Comparison of ENCODE assay signal across 14 cellular contexts in the genomic region with DNA sequence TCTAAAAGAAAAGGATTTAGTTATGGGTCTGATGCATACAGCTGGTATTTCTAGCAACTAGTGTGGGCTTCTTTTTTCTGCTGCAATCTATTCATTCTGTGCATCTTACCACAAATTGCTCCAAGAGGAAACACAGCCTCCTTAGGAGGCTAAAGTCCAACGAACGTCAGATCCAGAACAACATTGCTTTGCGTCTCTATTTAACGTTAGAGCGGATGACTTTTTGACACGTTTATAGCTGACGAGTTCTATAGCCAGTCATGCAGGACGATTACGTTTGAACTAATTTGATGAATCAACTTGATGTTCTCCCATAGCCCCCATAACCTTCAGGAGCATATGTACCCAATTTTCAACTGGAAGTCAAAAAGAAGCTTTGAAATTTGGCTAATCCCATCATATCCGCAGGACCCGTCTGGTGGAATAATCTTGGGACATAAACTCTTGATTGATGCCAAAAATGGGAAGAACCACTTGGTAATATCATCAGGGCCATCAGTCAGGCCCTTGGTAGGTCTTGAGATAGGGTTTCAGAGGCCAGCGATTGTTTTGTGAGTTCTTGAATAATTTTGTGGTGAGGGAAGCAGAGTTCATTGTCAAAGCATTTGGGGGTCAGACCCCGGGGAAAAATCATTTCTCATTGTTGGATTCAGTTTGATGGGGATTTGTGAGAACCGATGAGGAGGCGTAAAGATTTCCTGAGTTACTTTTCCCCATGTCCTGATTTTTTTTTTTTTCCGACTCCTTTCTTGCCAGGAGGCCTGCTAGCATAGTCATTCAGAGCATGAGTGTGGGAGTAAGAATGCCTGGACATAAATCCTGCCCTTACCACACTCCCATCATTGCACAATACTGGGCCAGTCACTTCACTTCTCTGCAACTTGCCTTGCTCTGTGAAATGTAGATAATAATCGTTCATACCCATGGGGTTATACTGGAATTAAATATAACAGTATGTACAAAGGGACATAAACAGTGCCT.
DNase-seq lines count a peak whose midpoint lies in the region; ATAC-seq and TF ChIP-seq lines count a peak whose summit lies in the region.
"Had no signal": no experiment of that assay in that cellular context is flagged by ENCODE, and none has a peak within 500 bp of the region (broad histone marks: within the 10 kb centered on the region; RNA-seq: fewer than 3 reads in every experiment).

No MANE protein-coding gene starts in this region.

- H3K4ac ChIP-seq in neuronal stem cell (ENCODE audit: low read length), result no peak overlapping the region

- no peaks in the 10 kb centered on the region for H3K9me3 Mint-ChIP-seq in activated T-helper 17 cell treated with anti-CD3 and anti-CD28 coated beads, Interleukin-2, amount 50 U/mL, for 72 hours
- H3K9me3 Mint-ChIP-seq in progenitor cell of endocrine pancreas (ENCODE audit: low read depth), result no peaks in the 10 kb centered on the region
- no peaks in the 10 kb centered on the region for H3K9me3 Mint-ChIP-seq in activated T-cell treated with anti-CD3 and anti-CD28 coated beads, Interleukin-2, amount 50 U/mL, for 72 hours
- H3K9me3 Mint-ChIP-seq in HFFc6, result peaks cover 27% of the 10 kb centered on the region
- H3K9me3 Mint-ChIP-seq: natural killer cell treated with Interleukin-12 subunit alpha and Interleukin-12 subunit beta and Interleukin-15 and Interleukin-18, amount 100 ng/mL, for 72 hours had no signal

- H3K36me3 ChIP-seq in neuronal stem cell (replicated peaks in 1 of 2; ENCODE audit: control insufficient read depth in 2 of 2, insufficient read depth in 2 of 2, low read length in 2 of 2) (no peaks in the 10 kb centered on the region), esophagus muscularis mucosa (no peaks in the 10 kb centered on the region)
- H3K36me3 ChIP-seq: SJCRH30 had no signal

- TF ChIP-seq CTCF in progenitor cell of endocrine pancreas (IDR thresholded peaks at IDR 0.05; ENCODE audit: unreplicated experiment) (no peak), esophagus muscularis mucosa (IDR thresholded peaks at IDR 0.05) (no peak), HFFc6 (IDR thresholded peaks at IDR 0.05) (no peak)

- H3K4me3 ChIP-seq in neuronal stem cell (ENCODE audit: low read length in 2 of 2) (no peak overlapping the region), esophagus muscularis mucosa (no peak overlapping the region)
- H3K4me3 ChIP-seq: SJCRH30 had no signal

- H2BK12ac ChIP-seq in neuronal stem cell (ENCODE audit: low read length), result no peak overlapping the region

- H3K4me3 Mint-ChIP-seq in activated T-helper 17 cell treated with anti-CD3 and anti-CD28 coated beads, Interleukin-2, amount 50 U/mL, for 72 hours, result no peak overlapping the region
- no peak overlapping the region for H3K4me3 Mint-ChIP-seq in progenitor cell of endocrine pancreas (ENCODE audit: low read depth)
- H3K4me3 Mint-ChIP-seq in activated T-cell treated with anti-CD3 and anti-CD28 coated beads, Interleukin-2, amount 50 U/mL, for 72 hours, result no peak overlapping the region
- H3K4me3 Mint-ChIP-seq in HFFc6, result no peak overlapping the region
- H3K4me3 Mint-ChIP-seq: CD4-positive, CD25-positive, alpha-beta regulatory T cell; natural killer cell treated with Interleukin-12 subunit alpha and Interleukin-12 subunit beta and Interleukin-15 and Interleukin-18, amount 100 ng/mL, for 72 hours had no signal

- ATAC-seq in activated T-helper 17 cell treated with anti-CD3 and anti-CD28 coated beads, Interleukin-2, amount 50 U/mL, for 72 hours (replicated peaks), result no peak
- ATAC-seq in Right ventricle myocardium superior (ENCODE audit: poor library complexity), result peak; percentile 79
- no peak for ATAC-seq in activated T-cell treated with anti-CD3 and anti-CD28 coated beads, Interleukin-2, amount 50 U/mL, for 72 hours (replicated peaks in 1 of 2)
- ATAC-seq: activated CD4-positive, CD25-positive, alpha-beta regulatory T cell treated with anti-CD3 and anti-CD28 coated beads, Interleukin-2, amount 50 U/mL, for 24 hours; HCT116; natural killer cell treated with Interleukin-12 subunit alpha and Interleukin-12 subunit beta and Interleukin-15 and Interleukin-18, amount 100 ng/mL, for 72 hours had no signal

- no peak overlapping the region for H3K18ac ChIP-seq in neuronal stem cell (ENCODE audit: low read length)

- DNase-seq in GM03348 (ENCODE audit: low spot score) (peak; percentile 80), Right ventricle myocardium superior (no peak), progenitor cell of endocrine pancreas (ENCODE audit: low spot score, unreplicated experiment) (no peak), neuronal stem cell (ENCODE audit: low spot score) (no peak), esophagus muscularis mucosa (ENCODE audit: extremely low spot score) (no peak), HFFc6 (no peak)
- DNase-seq in activated T-cell treated with anti-CD3 and anti-CD28 coated beads, Interleukin-2, amount 50 U/mL, for 72 hours, result no peak
- DNase-seq: activated gamma-delta T cell treated with Interleukin-2 at 50 U/mL for 16 hours; CD4-positive, CD25-positive, alpha-beta regulatory T cell; SJCRH30 had no signal

- no peak overlapping the region for H3K23ac ChIP-seq in neuronal stem cell (ENCODE audit: low read depth, low read length, poor library complexity)

- no peak overlapping the region for H4K8ac ChIP-seq in neuronal stem cell (ENCODE audit: low read depth, low read length)

- no peak overlapping the region for H3K14ac ChIP-seq in neuronal stem cell (ENCODE audit: low read length)

- peaks cover 26% of the 10 kb centered on the region for H3K4me1 Mint-ChIP-seq in activated T-helper 17 cell treated with anti-CD3 and anti-CD28 coated beads, Interleukin-2, amount 50 U/mL, for 72 hours
- no peaks in the 10 kb centered on the region for H3K4me1 Mint-ChIP-seq in progenitor cell of endocrine pancreas (ENCODE audit: low read depth)
- H3K4me1 Mint-ChIP-seq in activated T-cell treated with anti-CD3 and anti-CD28 coated beads, Interleukin-2, amount 50 U/mL, for 72 hours (ENCODE audit: low read depth), result peaks cover 51% of the 10 kb centered on the region
- no peaks in the 10 kb centered on the region for H3K4me1 Mint-ChIP-seq in HFFc6 (ENCODE audit: low read depth)

- no CpG with 5 or more reads among the region's 17 CpGs for WGBS in neuronal stem cell (ENCODE audit: extremely low coverage in 2 of 2, insufficient read length in 2 of 2, insufficient replicate concordance in 1 of 2), 2 donors
- WGBS in esophagus muscularis mucosa, result 81% methylated on average over 17 of the region's 17 CpGs

- H3K27me3 ChIP-seq in neuronal stem cell (ENCODE audit: control insufficient read depth in 3 of 3, insufficient read depth in 3 of 3, low read depth in 1 of 3, low read length in 3 of 3), result no peaks in the 10 kb centered on the region
- H3K27me3 ChIP-seq in esophagus muscularis mucosa, result no peaks in the 10 kb centered on the region

- peaks cover 16% of the 10 kb centered on the region for H3K36me3 Mint-ChIP-seq in activated T-helper 17 cell treated with anti-CD3 and anti-CD28 coated beads, Interleukin-2, amount 50 U/mL, for 72 hours (ENCODE audit: low read depth)
- H3K36me3 Mint-ChIP-seq in progenitor cell of endocrine pancreas (ENCODE audit: insufficient read depth), result no peaks in the 10 kb centered on the region
- H3K36me3 Mint-ChIP-seq in activated T-cell treated with anti-CD3 and anti-CD28 coated beads, Interleukin-2, amount 50 U/mL, for 72 hours (ENCODE audit: insufficient read depth in 2 of 2), result peaks cover 0 to 6% of the 10 kb centered on the region in 2 donors
- no peaks in the 10 kb centered on the region for H3K36me3 Mint-ChIP-seq in HFFc6 (ENCODE audit: low read depth)
- H3K36me3 Mint-ChIP-seq: CD4-positive, CD25-positive, alpha-beta regulatory T cell; natural killer cell treated with Interleukin-12 subunit alpha and Interleukin-12 subunit beta and Interleukin-15 and Interleukin-18, amount 100 ng/mL, for 72 hours had no signal

- H3K27me3 Mint-ChIP-seq in activated T-helper 17 cell treated with anti-CD3 and anti-CD28 coated beads, Interleukin-2, amount 50 U/mL, for 72 hours, result peaks cover 2% of the 10 kb centered on the region
- no peaks in the 10 kb centered on the region for H3K27me3 Mint-ChIP-seq in progenitor cell of endocrine pancreas
- H3K27me3 Mint-ChIP-seq in activated T-cell treated with anti-CD3 and anti-CD28 coated beads, Interleukin-2, amount 50 U/mL, for 72 hours (ENCODE audit: low read depth), result no peaks in the 10 kb centered on the region
- H3K27me3 Mint-ChIP-seq in HFFc6 (ENCODE audit: insufficient read depth), result no peaks in the 10 kb centered on the region; the same call in 1 of the 2 replicates

- no peak overlapping the region for H2BK15ac ChIP-seq in neuronal stem cell (ENCODE audit: low read length)

- H2AK5ac ChIP-seq in neuronal stem cell (ENCODE audit: low read depth, low read length), result no peak overlapping the region

- H4K91ac ChIP-seq in neuronal stem cell (ENCODE audit: low read depth, low read length, poor library complexity), result no peak overlapping the region

- no peak overlapping the region for H3K4me2 ChIP-seq in neuronal stem cell (ENCODE audit: insufficient read depth, low read length, poor library complexity, severe bottlenecking)

- no peak overlapping the region for H2BK120ac ChIP-seq in neuronal stem cell (ENCODE audit: low read depth, low read length)

- H2AFZ ChIP-seq in neuronal stem cell (ENCODE audit: low read length), result no peak overlapping the region

- H3K79me1 ChIP-seq in neuronal stem cell (ENCODE audit: low read depth, low read length), result no peaks in the 10 kb centered on the region

- H3K4me1 ChIP-seq in neuronal stem cell (ENCODE audit: control insufficient read depth in 2 of 2, insufficient read depth in 1 of 2, low read depth in 1 of 2, low read length in 2 of 2) (peaks cover 5 to 11% of the 10 kb centered on the region in 2 donors), esophagus muscularis mucosa (no peaks in the 10 kb centered on the region)
- H3K4me1 ChIP-seq: SJCRH30 had no signal

- no peak overlapping the region for H3K9ac ChIP-seq in neuronal stem cell (ENCODE audit: low read depth, low read length, poor library complexity)

- no peak overlapping the region for H3K27ac ChIP-seq in neuronal stem cell (replicated peaks; ENCODE audit: low read length)
- peak overlapping the region in 1 of 4 donors; percentile 27 for H3K27ac ChIP-seq in esophagus muscularis mucosa (replicated peaks in 1 of 4)
- H3K27ac ChIP-seq: SJCRH30 had no signal

- no peak for TF ChIP-seq POLR2A in esophagus muscularis mucosa (IDR thresholded peaks at IDR 0.05; ENCODE audit: low read depth)

- TF ChIP-seq EP300 in esophagus muscularis mucosa (IDR thresholded peaks at IDR 0.05), result no peak

- intact Hi-C loops in Right ventricle myocardium superior (cut with DNase I), result no loop called here
- intact Hi-C loops in esophagus muscularis mucosa (cut with DNase I), result no loop called here

- peak overlapping the region; percentile 69 for H3K27ac Mint-ChIP-seq in activated T-helper 17 cell treated with anti-CD3 and anti-CD28 coated beads, Interleukin-2, amount 50 U/mL, for 72 hours
- H3K27ac Mint-ChIP-seq in progenitor cell of endocrine pancreas (peak overlapping the region; percentile 60), HFFc6 (no peak overlapping the region)
- no peak overlapping the region for H3K27ac Mint-ChIP-seq in activated T-cell treated with anti-CD3 and anti-CD28 coated beads, Interleukin-2, amount 50 U/mL, for 72 hours
- H3K27ac Mint-ChIP-seq: natural killer cell treated with Interleukin-12 subunit alpha and Interleukin-12 subunit beta and Interleukin-15 and Interleukin-18, amount 100 ng/mL, for 72 hours had no signal

- no peak overlapping the region for H2BK5ac ChIP-seq in neuronal stem cell (ENCODE audit: low read length)

- H3K9me3 ChIP-seq in neuronal stem cell (replicated peaks in 1 of 2; ENCODE audit: control insufficient read depth in 2 of 2, insufficient read depth in 1 of 2, low read depth in 1 of 2, low read length in 2 of 2) (no peaks in the 10 kb centered on the region), esophagus muscularis mucosa (no peaks in the 10 kb centered on the region)
- H3K9me3 ChIP-seq: SJCRH30 had no signal

Comparison
In these comparisons a context has a peak if more than half of its experiments do, and no peak if none do; other contexts are left out.
1. H3K27ac Mint-ChIP-seq: peak in activated T-helper 17 cell treated with anti-CD3 and anti-CD28 coated beads, Interleukin-2, amount 50 U/mL, for 72 hours (single experiment) and progenitor cell of endocrine pancreas (single experiment); none in activated T-cell treated with anti-CD3 and anti-CD28 coated beads, Interleukin-2, amount 50 U/mL, for 72 hours (single experiment) and HFFc6 (single experiment).